ENCODE assay signal across 23 cellular contexts in genomic region chr7:131173148-131173890, GRCh38.
DNase-seq lines count a peak whose midpoint lies in the region; ATAC-seq and TF ChIP-seq lines count a peak whose summit lies in the region.
"Had no signal": no experiment of that assay in that cellular context is flagged by ENCODE, and none has a peak within 500 bp of the region (broad histone marks: within the 10 kb centered on the region; RNA-seq: fewer than 3 reads in every experiment).

No MANE protein-coding gene starts in this region.

- H3K4me1 Mint-ChIP-seq in HFFc6 (ENCODE audit: low read depth), result peaks cover 51% of the 10 kb centered on the region
- H3K4me1 Mint-ChIP-seq: activated CD4-positive, alpha-beta T cell treated with anti-CD3 and anti-CD28 coated beads for 36 hours; immature natural killer cell; naive B cell; stimulated activated memory B cell treated with anti-CD40 and anti-IgM and Interleukin-4, amounts not matched to agents 10 μg/mL and 1 μg/mL and 100 μg/mL, for 72 hours had no signal

- peak overlapping the region; percentile 47 for H3K4me3 Mint-ChIP-seq in HFFc6
- H3K4me3 Mint-ChIP-seq: activated CD4-positive, alpha-beta T cell treated with anti-CD3 and anti-CD28 coated beads for 36 hours; dendritic cell treated with granulocyte-macrophage colony-stimulating factor and Interleukin-4, amounts not matched to agents 40 ng/mL and 50 ng/mL, for 4 days; immature natural killer cell; stimulated activated memory B cell treated with anti-CD40 and anti-IgM and Interleukin-4, amounts not matched to agents 10 μg/mL and 1 μg/mL and 100 μg/mL, for 72 hours had no signal

- H3K36me3 ChIP-seq in RWPE2 (ENCODE audit: low read depth) (no peaks in the 10 kb centered on the region), skeletal muscle satellite cell (ENCODE audit: insufficient read depth, low read length) (no peaks in the 10 kb centered on the region), WERI-Rb-1 (no peaks in the 10 kb centered on the region)
- H3K36me3 ChIP-seq: lower lobe of right lung, thyroid gland had no signal

- H3K27ac ChIP-seq in RWPE2 (ENCODE audit: poor library complexity, severe bottlenecking), result peak overlapping the region; percentile 26
- peak overlapping the region; percentile 31 for H3K27ac ChIP-seq in epithelial cell of prostate
- no peak overlapping the region for H3K27ac ChIP-seq in WERI-Rb-1
- H3K27ac ChIP-seq: lower lobe of right lung, thyroid gland had no signal

- peak; percentile 76 for ATAC-seq in RWPE2 (ENCODE audit: low read depth)
- ATAC-seq: activated CD4-positive, alpha-beta T cell treated with anti-CD3 and anti-CD28 coated beads for 36 hours; lower lobe of right lung; stimulated activated memory B cell treated with anti-CD40 and anti-IgM and Interleukin-4, amounts not matched to agents 10 μg/mL and 1 μg/mL and 100 μg/mL, for 72 hours had no signal

- no peaks in the 10 kb centered on the region for H3K9me3 Mint-ChIP-seq in HFFc6
- H3K9me3 Mint-ChIP-seq: dendritic cell treated with granulocyte-macrophage colony-stimulating factor and Interleukin-4, amounts not matched to agents 40 ng/mL and 50 ng/mL, for 4 days; immature natural killer cell; naive B cell; stimulated activated memory B cell treated with anti-CD40 and anti-IgM and Interleukin-4, amounts not matched to agents 10 μg/mL and 1 μg/mL and 100 μg/mL, for 72 hours had no signal

- H3K9ac ChIP-seq in skeletal muscle satellite cell (ENCODE audit: low read depth, low read length), result no peak overlapping the region

- H3K9me3 ChIP-seq in RWPE2 (ENCODE audit: severe bottlenecking) (no peaks in the 10 kb centered on the region), skeletal muscle satellite cell (replicated peaks; ENCODE audit: low read length) (no peaks in the 10 kb centered on the region), WERI-Rb-1 (ENCODE audit: severe bottlenecking) (no peaks in the 10 kb centered on the region)
- H3K9me3 ChIP-seq: lower lobe of right lung, thyroid gland had no signal

- H3K27me3 ChIP-seq in RWPE2 (ENCODE audit: insufficient read depth, poor library complexity, severe bottlenecking) (no peaks in the 10 kb centered on the region), skeletal muscle satellite cell (ENCODE audit: control insufficient read depth, insufficient read depth, low read length) (no peaks in the 10 kb centered on the region), WERI-Rb-1 (ENCODE audit: insufficient read depth, low read depth, severe bottlenecking) (no peaks in the 10 kb centered on the region)
- H3K27me3 ChIP-seq: thyroid gland had no signal

- no peaks in the 10 kb centered on the region; the same call in 1 of the 2 replicates for H3K27me3 Mint-ChIP-seq in HFFc6 (ENCODE audit: insufficient read depth)
- H3K27me3 Mint-ChIP-seq: stimulated activated memory B cell treated with anti-CD40 and anti-IgM and Interleukin-4, amounts not matched to agents 10 μg/mL and 1 μg/mL and 100 μg/mL, for 72 hours had no signal

- H3K4me3 ChIP-seq in RWPE2 (ENCODE audit: severe bottlenecking), result no peak overlapping the region
- peak overlapping the region; percentile 43 for H3K4me3 ChIP-seq in skeletal muscle satellite cell (ENCODE audit: low read length)
- H3K4me3 ChIP-seq in WERI-Rb-1 (ENCODE audit: low read depth, low read length), result no peak overlapping the region
- H3K4me3 ChIP-seq: lower lobe of right lung, thyroid gland had no signal

- H3K4me1 ChIP-seq in RWPE2 (ENCODE audit: insufficient read depth, poor library complexity, severe bottlenecking) (peaks cover 12% of the 10 kb centered on the region), skeletal muscle satellite cell (ENCODE audit: control insufficient read depth, insufficient read depth, low read length) (peaks cover 16% of the 10 kb centered on the region)
- H3K4me1 ChIP-seq: lower lobe of right lung had no signal

- H3K4me2 ChIP-seq in skeletal muscle satellite cell (ENCODE audit: low read length), result peak overlapping the region; percentile 48

- DNase-seq in HFFc6 (peak; percentile 86), RWPE2 (ENCODE audit: low spot score) (no peak), epithelial cell of prostate (ENCODE audit: low read depth, low spot score) (no peak), NCI-H187 (lab: John Stamatoyannopoulos, UW) (no peak), WERI-Rb-1 (no peak), NCI-H1417 treated with DMSO at 0.1 percent for 48 hours (lab: John Stamatoyannopoulos, UW) (no peak)
- DNase-seq: activated CD4-positive, alpha-beta T cell treated with anti-CD3 and anti-CD28 coated beads for 36 hours; activated gamma-delta T cell; aorta; C1 segment of cervical spinal cord; H7; head of caudate nucleus; immature natural killer cell; lower lobe of right lung; naive B cell; NCI-H187 treated with DMSO at 0.1 percent for 48 hours; NCI-H446 treated with DMSO at 0.1 percent for 48 hours; posterior cingulate gyrus; T-helper 9 cell; thyroid gland had no signal

- peaks cover 4% of the 10 kb centered on the region; the same call in 1 of the 2 replicates for H3K36me3 Mint-ChIP-seq in HFFc6 (ENCODE audit: low read depth)
- H3K36me3 Mint-ChIP-seq: naive B cell; stimulated activated memory B cell treated with anti-CD40 and anti-IgM and Interleukin-4, amounts not matched to agents 10 μg/mL and 1 μg/mL and 100 μg/mL, for 72 hours had no signal

- TF ChIP-seq CTCF in HFFc6 (IDR thresholded peaks at IDR 0.05) (no peak), RWPE2 (IDR thresholded peaks at IDR 0.05; ENCODE audit: poor library complexity, severe bottlenecking) (no peak), WERI-Rb-1 (IDR thresholded peaks at IDR 0.05; ENCODE audit: low read depth, low read length) (no peak)

- peak overlapping the region; percentile 82 for H3K27ac Mint-ChIP-seq in HFFc6
- H3K27ac Mint-ChIP-seq: activated CD4-positive, alpha-beta T cell treated with anti-CD3 and anti-CD28 coated beads for 36 hours; dendritic cell treated with granulocyte-macrophage colony-stimulating factor and Interleukin-4, amounts not matched to agents 40 ng/mL and 50 ng/mL, for 4 days; immature natural killer cell; naive B cell; stimulated activated memory B cell treated with anti-CD40 and anti-IgM and Interleukin-4, amounts not matched to agents 10 μg/mL and 1 μg/mL and 100 μg/mL, for 72 hours had no signal
